ENCODE assay signal across 1 cellular context in genomic region chr3:10391391-10391790, GRCh38.
TF ChIP-seq lines count a peak whose summit lies in the region.

No MANE protein-coding gene starts in this region.

TF ChIP-seq in H1, 55 proteins besides CTCF, POLR2A, EP300 and RAD21:
- TF ChIP-seq SIRT6 (IDR thresholded peaks at IDR 0.05; ENCODE audit: low read length) (no peak), TBP (IDR thresholded peaks at IDR 0.05; ENCODE audit: low read depth, low read length) (no peak), SP1 (IDR thresholded peaks at IDR 0.05; ENCODE audit: low read depth, low read length) (no peak), TCF12 (IDR thresholded peaks at IDR 0.05; ENCODE audit: low read depth, low read length) (no peak), JUND (IDR thresholded peaks at IDR 0.05; ENCODE audit: low read length) (no peak), CTBP2 (IDR thresholded peaks at IDR 0.05; ENCODE audit: borderline replicate concordance, insufficient read depth, insufficient read length, low read length) (no peak), TAF7 (optimal IDR thresholded peaks at IDR 0.05; ENCODE audit: borderline replicate concordance, low read depth, low read length) (no peak), SAP30 (IDR thresholded peaks at IDR 0.05; ENCODE audit: insufficient read depth, insufficient replicate concordance, low read length) (no peak), BRCA1 (IDR thresholded peaks at IDR 0.05; ENCODE audit: low read depth, low read length) (no peak), JUN (IDR thresholded peaks at IDR 0.05; ENCODE audit: low read depth, low read length) (no peak), BACH1 (IDR thresholded peaks at IDR 0.05; ENCODE audit: low read length) (no peak), POLR2AphosphoS5 (IDR thresholded peaks at IDR 0.05; ENCODE audit: low read depth, low read length) (no peak), SIN3A (conservative IDR thresholded peaks at IDR 0.05 in 1 of 2, IDR thresholded peaks at IDR 0.05 in 1 of 2; ENCODE audit: low read depth in 1 of 2, low read length in 2 of 2) (no peak), BCL11A (IDR thresholded peaks at IDR 0.05; ENCODE audit: low read depth in 2 of 2, low read length in 2 of 2) (no peak), USF2 (IDR thresholded peaks at IDR 0.05; ENCODE audit: low read length) (no peak), CBX8 (IDR thresholded peaks at IDR 0.05; ENCODE audit: borderline replicate concordance, low read depth, low read length) (no peak), KDM1A (IDR thresholded peaks at IDR 0.05; ENCODE audit: borderline replicate concordance, low read length) (no peak), ASH2L (IDR thresholded peaks at IDR 0.05; ENCODE audit: low read length) (no peak)
- TF ChIP-seq, protein P1, sequence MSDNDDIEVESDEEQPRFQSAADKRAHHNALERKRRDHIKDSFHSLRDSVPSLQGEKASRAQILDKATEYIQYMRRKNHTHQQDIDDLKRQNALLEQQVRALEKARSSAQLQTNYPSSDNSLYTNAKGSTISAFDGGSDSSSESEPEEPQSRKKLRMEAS (IDR thresholded peaks at IDR 0.05): no peak
TF ChIP-seq in H1: peak in this region for 0.
